In genomic region chr17:21679256-21680146, GRCh38 we compare ENCODE assay signal across 16 cellular contexts. TPM values are rescaled to one million over a fixed set of nuclear protein-coding genes. Genes with fewer than 3 reads are reported as not detected.
DNase-seq lines count a peak whose midpoint lies in the region; ATAC-seq and TF ChIP-seq lines count a peak whose summit lies in the region.
"Had no signal": no experiment of that assay in that cellular context is flagged by ENCODE, and none has a peak within 500 bp of the region (broad histone marks: within the 10 kb centered on the region; RNA-seq: fewer than 3 reads in every experiment).

No MANE protein-coding gene starts in this region.

- intact Hi-C loops in left colon (cut with DNase I, micrococcal nuclease) = no loop called here

- 88% methylated on average over 34 of the region's 62 CpGs for WGBS in suprapubic skin

- DNase-seq in activated effector memory CD4-positive, alpha-beta T cell treated with anti-CD3 and anti-CD28 coated beads, Interleukin-2, amount 50 U/mL, for 16 hours = peak; percentile 61
- no peak for DNase-seq in activated effector memory CD4-positive, alpha-beta T cell treated with Interleukin-2 at 50 U/mL for 16 hours
- DNase-seq in Jurkat, Clone E6-1 (ENCODE audit: low read depth, low spot score) = no peak
- DNase-seq in islet precursor cell (peak; percentile 35), suprapubic skin (ENCODE audit: low spot score in 2 of 2) (peak; percentile 64 to 78), ureter (ENCODE audit: low spot score) (no peak), left colon (no peak)
- DNase-seq: CD4-positive, alpha-beta memory T cell; KBM-7; NCI-H1048; NCI-H446; PC-9; Right ventricle myocardium superior had no signal

- no peak for TF ChIP-seq POLR2A in suprapubic skin (IDR thresholded peaks at IDR 0.05)

- TF ChIP-seq EP300 in suprapubic skin (IDR thresholded peaks at IDR 0.05) = no peak

- H3K27me3 ChIP-seq in suprapubic skin = peaks cover 2% of the 10 kb centered on the region

- H3K9me3 ChIP-seq in suprapubic skin = no peaks in the 10 kb centered on the region

- H3K4me3 ChIP-seq in Jurkat, Clone E6-1 (ENCODE audit: low read length) = peak overlapping the region; percentile 33; the same call in 1 of the 2 replicates
- H3K4me3 ChIP-seq in suprapubic skin = no peak overlapping the region
- H3K4me3 ChIP-seq: GM23338, PC-9 had no signal

- no peak for TF ChIP-seq CTCF in suprapubic skin (IDR thresholded peaks at IDR 0.05)

- H3K36me3 ChIP-seq in suprapubic skin = no peaks in the 10 kb centered on the region

- no peak overlapping the region for H3K27ac ChIP-seq in suprapubic skin
- H3K27ac ChIP-seq: PC-9 had no signal

- H3K4me1 ChIP-seq in suprapubic skin = no peaks in the 10 kb centered on the region

- ATAC-seq in left colon = no peak
- no peak for ATAC-seq in HG03097 (IDR thresholded peaks at IDR 0.05; ENCODE audit: low FRiP score, unreplicated experiment)
- ATAC-seq: GM23338 had no signal

RNA-seq across cellular contexts. Expression of gene KCNJ18, which starts 12.8 kb away (rescaled TPM):
- polyA plus RNA-seq in Jurkat, Clone E6-1 (2012; ENCODE audit: insufficient read depth, insufficient read length) = not detected
- total RNA-seq in suprapubic skin = 10 to 100 TPM in 3 of 4 donors, 1 to 10 TPM in 1; 2.3 to 32.9 (median 19.3) TPM
- total RNA-seq in ureter = not detected
- total RNA-seq in left colon = not detected
- total RNA-seq: CD4-positive, alpha-beta memory T cell; GM23338; M059J; PC-9; Right ventricle myocardium superior had no signal
- polyA plus RNA-seq: CD4-positive, alpha-beta memory T cell; GM23338 had no signal

Comparison
In these comparisons a context has a peak if more than half of its experiments do, and no peak if none do; other contexts are left out.
1. DNase-seq: peak in activated effector memory CD4-positive, alpha-beta T cell treated with anti-CD3 and anti-CD28 coated beads, Interleukin-2, amount 50 U/mL, for 16 hours (single experiment), islet precursor cell (single experiment) and suprapubic skin (2 of 2); none in activated effector memory CD4-positive, alpha-beta T cell treated with Interleukin-2 at 50 U/mL for 16 hours (single experiment), Jurkat, Clone E6-1 (single experiment), ureter (single experiment) and left colon (0 of 2).